Comparison of ENCODE assay signal across 8 cellular contexts in genomic region chr3:124147429-124147828, GRCh38.
"Had no signal": no experiment of that assay in that cellular context is flagged by ENCODE, and none has a peak within 500 bp of the region (broad histone marks: within the 10 kb centered on the region; RNA-seq: fewer than 3 reads in every experiment).

No MANE protein-coding gene starts in this region.

- FAIRE-seq: G401.6, GM12878, GM12891, GM12892, GM18507, GM19239 had no signal

- DNase-seq: GDM1, GF-D8 had no signal

- ATAC-seq: GM12878 had no signal

- H3K4me3 ChIP-seq: GM12878 had no signal
